8 cellular contexts compared by ENCODE assay signal in genomic region chr1:184691719-184692324, GRCh38.
DNase-seq lines count a peak whose midpoint lies in the region; ATAC-seq and TF ChIP-seq lines count a peak whose summit lies in the region.

No MANE protein-coding gene starts in this region.

- no peak overlapping the region for H3K27ac ChIP-seq in coronary artery

- DNase-seq in A172 (ENCODE audit: low spot score) (peak; percentile 55), GM12865 (ENCODE audit: low read depth) (peak; percentile 23), NCI-H526 (lab: John Stamatoyannopoulos, UW) (peak; percentile 75 to 80), coronary artery (ENCODE audit: low spot score) (no peak), midbrain (lab: John Stamatoyannopoulos, UW) (peak; percentile 65)
- no peak for DNase-seq in activated CD4-positive, alpha-beta T cell treated with anti-CD3 and anti-CD28 coated beads, Interleukin-2, amount 50 U/mL, for 48 hours

- peak; percentile 46 for TF ChIP-seq CTCF in GM12865 (IDR thresholded peaks at IDR 0.05; ENCODE audit: insufficient read depth, low read depth, low read length, missing control alignments)
- TF ChIP-seq CTCF in coronary artery (IDR thresholded peaks at IDR 0.05) = peak; percentile 58

- ATAC-seq in HG03432 (IDR thresholded peaks at IDR 0.05; ENCODE audit: unreplicated experiment) (no peak), GM18861 (IDR thresholded peaks at IDR 0.05; ENCODE audit: unreplicated experiment) (no peak)

- no peak overlapping the region for H3K4me3 ChIP-seq in GM12865 (ENCODE audit: low read depth, low read length)
- no peak overlapping the region for H3K4me3 ChIP-seq in coronary artery

Comparison
In these comparisons a context has a peak if more than half of its experiments do, and no peak if none do; other contexts are left out.
1. DNase-seq: peak in A172 (single experiment), GM12865 (single experiment), NCI-H526 (2 of 2) and midbrain (single experiment); none in coronary artery (single experiment) and activated CD4-positive, alpha-beta T cell treated with anti-CD3 and anti-CD28 coated beads, Interleukin-2, amount 50 U/mL, for 48 hours (0 of 2).